Comparison of ENCODE assay signal across 8 cellular contexts in the genomic region with DNA sequence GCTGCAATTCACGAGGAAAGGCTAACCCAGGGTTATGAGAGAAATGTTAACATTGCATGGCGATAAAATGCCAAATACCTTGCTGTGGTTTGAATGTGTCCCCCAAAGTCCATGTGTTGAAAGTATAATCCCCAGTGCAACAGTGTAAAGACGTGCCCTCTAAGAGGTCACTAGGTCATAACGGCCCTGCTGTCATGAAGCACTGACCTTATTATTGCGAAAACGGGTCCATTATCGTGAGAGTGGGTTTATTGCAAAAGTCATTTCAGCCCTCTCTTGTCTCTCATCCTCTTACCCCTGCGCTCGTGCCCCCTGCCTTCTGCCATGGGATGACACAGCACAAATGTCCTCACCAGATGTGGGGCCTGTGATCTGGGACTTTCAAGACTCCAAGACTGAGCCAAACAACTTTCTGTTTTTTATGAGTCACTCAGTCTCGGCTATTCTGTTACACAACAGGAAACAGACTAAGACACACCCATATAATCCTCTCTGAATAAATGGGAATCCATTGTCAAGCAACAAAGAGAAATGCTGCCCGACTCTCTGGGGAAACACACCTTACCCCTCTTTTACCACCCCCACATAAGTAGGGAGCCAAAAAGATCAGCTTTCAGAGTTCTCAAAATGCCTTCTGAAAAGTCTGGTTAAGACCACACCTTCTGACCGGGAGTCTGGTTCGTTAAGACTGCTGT.
DNase-seq lines count a peak whose midpoint lies in the region; ATAC-seq and TF ChIP-seq lines count a peak whose summit lies in the region.

No MANE protein-coding gene starts in this region.

- TF ChIP-seq CTCF in HFF-Myc (IDR thresholded peaks at IDR 0.05; ENCODE audit: low read depth, low read length, missing control alignments) (no peak), RWPE1 (conservative IDR thresholded peaks at IDR 0.05; ENCODE audit: low read depth) (no peak)

- H3K27ac Mint-ChIP-seq in activated naive CD4-positive, alpha-beta T cell treated with anti-CD3 and anti-CD28 coated beads, Interleukin-2, amount 50 U/mL, for 24 hours = peak overlapping the region; percentile 48

- no peak overlapping the region for H3K4me3 ChIP-seq in HFF-Myc (replicated peaks; ENCODE audit: low read depth, low read length)

- H3K36me3 Mint-ChIP-seq in activated naive CD4-positive, alpha-beta T cell treated with anti-CD3 and anti-CD28 coated beads, Interleukin-2, amount 50 U/mL, for 24 hours = no peaks in the 10 kb centered on the region

- H3K9me3 Mint-ChIP-seq in activated naive CD4-positive, alpha-beta T cell treated with anti-CD3 and anti-CD28 coated beads, Interleukin-2, amount 50 U/mL, for 24 hours = no peaks in the 10 kb centered on the region

- peak; percentile 95 for ATAC-seq in left ventricle myocardium superior
- no peak for ATAC-seq in HG03457 (IDR thresholded peaks at IDR 0.05; ENCODE audit: unreplicated experiment)
- no peak for ATAC-seq in GM18873 (IDR thresholded peaks at IDR 0.05; ENCODE audit: low FRiP score, unreplicated experiment)

- H3K27me3 Mint-ChIP-seq in activated naive CD4-positive, alpha-beta T cell treated with anti-CD3 and anti-CD28 coated beads, Interleukin-2, amount 50 U/mL, for 24 hours = peaks cover 2% of the 10 kb centered on the region

- CTCF ChIA-PET in RWPE1 (lab: Yijun Ruan, JAX) = no interaction called here

- peak overlapping the region; percentile 98 for H3K27ac ChIP-seq in RWPE1

- POLR2A ChIA-PET in RWPE1 (lab: Yijun Ruan, JAX; ENCODE audit: low non-redundant PET) = no interaction called here

- DNase-seq in HFF-Myc (ENCODE audit: extremely low read depth, low read depth) (peak; percentile 86), RWPE1 (ENCODE audit: low spot score) (peak; percentile 89), left ventricle myocardium superior (peak; percentile 57), cerebellar nuclear complex (lab: John Stamatoyannopoulos, UW) (no peak)
- DNase-seq in stimulated activated CD4-positive, alpha-beta T cell treated with anti-CD3 and anti-CD28 coated beads, Interleukin-2, amount 100 ng/mL, for 24 hours = peak; percentile 38 to 55

- H3K4me3 Mint-ChIP-seq in activated naive CD4-positive, alpha-beta T cell treated with anti-CD3 and anti-CD28 coated beads, Interleukin-2, amount 50 U/mL, for 24 hours = peak overlapping the region; percentile 59

- intact Hi-C loops in left ventricle myocardium superior (cut with micrococcal nuclease) = no loop called here

- H3K4me1 Mint-ChIP-seq in activated naive CD4-positive, alpha-beta T cell treated with anti-CD3 and anti-CD28 coated beads, Interleukin-2, amount 50 U/mL, for 24 hours = peaks cover 21% of the 10 kb centered on the region

Comparison
In these comparisons a context has a peak if more than half of its experiments do, and no peak if none do; other contexts are left out.
1. DNase-seq: peak in HFF-Myc (single experiment), RWPE1 (single experiment), left ventricle myocardium superior (single experiment) and stimulated activated CD4-positive, alpha-beta T cell treated with anti-CD3 and anti-CD28 coated beads, Interleukin-2, amount 100 ng/mL, for 24 hours (2 of 2); none in cerebellar nuclear complex (0 of 2).